In genomic region chr17:78289004-78289403, GRCh38 we compare ENCODE assay signal across 2 cellular contexts.
A peak's percentile ranks its signal among the peaks of the same experiment; 100 is the strongest.
TF ChIP-seq lines count a peak whose summit lies in the region.

No MANE protein-coding gene starts in this region.

TF ChIP-seq in IMR-90, 13 proteins besides CTCF, POLR2A, EP300 and RAD21:
- no peak for TF ChIP-seq NFE2L2 (IDR thresholded peaks at IDR 0.05; ENCODE audit: low read depth, low read length)

TF ChIP-seq in K562, 482 proteins besides CTCF, POLR2A, EP300 and RAD21:
- no peak for TF ChIP-seq TCF7 (IDR thresholded peaks at IDR 0.05; ENCODE audit: borderline replicate concordance)
- peak; percentile 97 for TF ChIP-seq ZKSCAN1 (IDR thresholded peaks at IDR 0.05; ENCODE audit: low read depth, low read length)
